In the genomic region with DNA sequence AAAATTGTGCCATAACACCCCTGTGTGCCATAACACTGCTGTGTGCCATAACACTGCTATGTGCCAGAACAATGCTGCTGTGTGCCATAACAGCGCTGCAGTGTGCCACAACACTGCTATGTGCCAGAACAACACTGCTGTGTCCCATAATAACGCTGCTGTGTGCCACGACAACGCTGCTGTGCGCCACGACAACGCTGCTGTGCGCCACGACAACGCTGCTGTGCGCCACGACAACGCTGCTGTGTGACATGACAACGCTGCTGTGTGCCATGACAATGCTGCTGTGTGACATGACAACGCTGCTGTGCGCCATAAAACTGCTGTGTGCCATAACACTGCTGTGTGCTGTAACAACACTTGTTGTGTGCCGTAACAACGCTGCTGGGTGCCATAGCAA, we compare ENCODE assay signal across 3 cellular contexts.
TF ChIP-seq lines count a peak whose summit lies in the region.

No MANE protein-coding gene starts in this region.

TF ChIP-seq in GM23338, 12 proteins besides CTCF, POLR2A, EP300 and RAD21:
- TF ChIP-seq POLR2AphosphoS5 (IDR thresholded peaks at IDR 0.05; ENCODE audit: low read depth) (peak; percentile 64), EZH2phosphoT487 (IDR thresholded peaks at IDR 0.05; ENCODE audit: unreplicated experiment) (no peak), ZNF114 (CRISPR knock-in tag; IDR thresholded peaks at IDR 0.05) (no peak), ZNF331 (CRISPR knock-in tag; IDR thresholded peaks at IDR 0.05; ENCODE audit: low read depth) (no peak)

TF ChIP-seq in HEK293, 187 proteins besides CTCF, POLR2A, EP300 and RAD21:
- peak; percentile 97 for TF ChIP-seq ZNF600 (tag by site-specific recombination; IDR thresholded peaks at IDR 0.05)
- TF ChIP-seq ZNF768 (tag by site-specific recombination; IDR thresholded peaks at IDR 0.05): peak; percentile 61; the same call in 1 of the 2 replicates
- TF ChIP-seq, protein P1, sequence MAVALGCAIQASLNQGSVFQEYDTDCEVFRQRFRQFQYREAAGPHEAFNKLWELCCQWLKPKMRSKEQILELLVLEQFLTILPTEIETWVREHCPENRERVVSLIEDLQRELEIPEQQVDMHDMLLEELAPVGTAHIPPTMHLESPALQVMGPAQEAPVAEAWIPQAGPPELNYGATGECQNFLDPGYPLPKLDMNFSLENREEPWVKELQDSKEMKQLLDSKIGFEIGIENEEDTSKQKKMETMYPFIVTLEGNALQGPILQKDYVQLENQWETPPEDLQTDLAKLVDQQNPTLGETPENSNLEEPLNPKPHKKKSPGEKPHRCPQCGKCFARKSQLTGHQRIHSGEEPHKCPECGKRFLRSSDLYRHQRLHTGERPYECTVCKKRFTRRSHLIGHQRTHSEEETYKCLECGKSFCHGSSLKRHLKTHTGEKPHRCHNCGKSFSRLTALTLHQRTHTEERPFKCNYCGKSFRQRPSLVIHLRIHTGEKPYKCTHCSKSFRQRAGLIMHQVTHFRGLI (tag by site-specific recombination; IDR thresholded peaks at IDR 0.05): no peak
- no peak for TF ChIP-seq ZNF350 (tag by site-specific recombination; IDR thresholded peaks at IDR 0.05)
- no peak for TF ChIP-seq HOXA7 (CRISPR knock-in tag; IDR thresholded peaks at IDR 0.05; ENCODE audit: borderline replicate concordance)
TF ChIP-seq in HEK293: peak in this region for 2.

TF ChIP-seq in K562, 482 proteins besides CTCF, POLR2A, EP300 and RAD21:
- no peak for TF ChIP-seq ELF4 (CRISPR knock-in tag; IDR thresholded peaks at IDR 0.05)
- TF ChIP-seq RBM39 (optimal IDR thresholded peaks at IDR 0.05; ENCODE audit: low read depth, low read length): no peak
- no peak for TF ChIP-seq ZSCAN29 (IDR thresholded peaks at IDR 0.05)
- no peak for TF ChIP-seq ATF1 (CRISPR knock-in tag; IDR thresholded peaks at IDR 0.05)
- TF ChIP-seq ATF1 (tag; IDR thresholded peaks at IDR 0.05): no peak
- TF ChIP-seq, protein P2, sequence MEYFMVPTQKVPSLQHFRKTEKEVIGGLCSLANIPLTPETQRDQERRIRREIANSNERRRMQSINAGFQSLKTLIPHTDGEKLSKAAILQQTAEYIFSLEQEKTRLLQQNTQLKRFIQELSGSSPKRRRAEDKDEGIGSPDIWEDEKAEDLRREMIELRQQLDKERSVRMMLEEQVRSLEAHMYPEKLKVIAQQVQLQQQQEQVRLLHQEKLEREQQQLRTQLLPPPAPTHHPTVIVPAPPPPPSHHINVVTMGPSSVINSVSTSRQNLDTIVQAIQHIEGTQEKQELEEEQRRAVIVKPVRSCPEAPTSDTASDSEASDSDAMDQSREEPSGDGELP (CRISPR knock-in tag; IDR thresholded peaks at IDR 0.05; ENCODE audit: borderline replicate concordance): no peak
- TF ChIP-seq, protein P3, sequence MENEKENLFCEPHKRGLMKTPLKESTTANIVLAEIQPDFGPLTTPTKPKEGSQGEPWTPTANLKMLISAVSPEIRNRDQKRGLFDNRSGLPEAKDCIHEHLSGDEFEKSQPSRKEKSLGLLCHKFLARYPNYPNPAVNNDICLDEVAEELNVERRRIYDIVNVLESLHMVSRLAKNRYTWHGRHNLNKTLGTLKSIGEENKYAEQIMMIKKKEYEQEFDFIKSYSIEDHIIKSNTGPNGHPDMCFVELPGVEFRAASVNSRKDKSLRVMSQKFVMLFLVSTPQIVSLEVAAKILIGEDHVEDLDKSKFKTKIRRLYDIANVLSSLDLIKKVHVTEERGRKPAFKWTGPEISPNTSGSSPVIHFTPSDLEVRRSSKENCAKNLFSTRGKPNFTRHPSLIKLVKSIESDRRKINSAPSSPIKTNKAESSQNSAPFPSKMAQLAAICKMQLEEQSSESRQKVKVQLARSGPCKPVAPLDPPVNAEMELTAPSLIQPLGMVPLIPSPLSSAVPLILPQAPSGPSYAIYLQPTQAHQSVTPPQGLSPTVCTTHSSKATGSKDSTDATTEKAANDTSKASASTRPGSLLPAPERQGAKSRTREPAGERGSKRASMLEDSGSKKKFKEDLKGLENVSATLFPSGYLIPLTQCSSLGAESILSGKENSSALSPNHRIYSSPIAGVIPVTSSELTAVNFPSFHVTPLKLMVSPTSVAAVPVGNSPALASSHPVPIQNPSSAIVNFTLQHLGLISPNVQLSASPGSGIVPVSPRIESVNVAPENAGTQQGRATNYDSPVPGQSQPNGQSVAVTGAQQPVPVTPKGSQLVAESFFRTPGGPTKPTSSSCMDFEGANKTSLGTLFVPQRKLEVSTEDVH (IDR thresholded peaks at IDR 0.05; ENCODE audit: low read depth, partially characterized antibody): no peak
- no peak for TF ChIP-seq DNMT1 (IDR thresholded peaks at IDR 0.05)
- TF ChIP-seq, protein P4, sequence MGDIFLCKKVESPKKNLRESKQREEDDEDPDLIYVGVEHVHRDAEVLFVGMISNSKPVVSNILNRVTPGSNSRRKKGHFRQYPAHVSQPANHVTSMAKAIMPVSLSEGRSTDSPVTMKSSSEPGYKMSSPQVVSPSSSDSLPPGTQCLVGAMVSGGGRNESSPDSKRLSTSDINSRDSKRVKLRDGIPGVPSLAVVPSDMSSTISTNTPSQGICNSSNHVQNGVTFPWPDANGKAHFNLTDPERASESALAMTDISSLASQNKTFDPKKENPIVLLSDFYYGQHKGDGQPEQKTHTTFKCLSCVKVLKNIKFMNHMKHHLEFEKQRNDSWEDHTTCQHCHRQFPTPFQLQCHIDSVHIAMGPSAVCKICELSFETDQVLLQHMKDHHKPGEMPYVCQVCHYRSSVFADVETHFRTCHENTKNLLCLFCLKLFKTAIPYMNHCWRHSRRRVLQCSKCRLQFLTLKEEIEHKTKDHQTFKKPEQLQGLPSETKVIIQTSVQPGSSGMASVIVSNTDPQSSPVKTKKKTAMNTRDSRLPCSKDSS (IDR thresholded peaks at IDR 0.05; ENCODE audit: low read depth, partially characterized antibody): no peak
- TF ChIP-seq ZNF121 (CRISPR knock-in tag; conservative IDR thresholded peaks at IDR 0.05): 0 out of 2 replicates have a peak, but pooled peaks have one; percentile 13
